1 cellular context compared by ENCODE assay signal in the genomic region with DNA sequence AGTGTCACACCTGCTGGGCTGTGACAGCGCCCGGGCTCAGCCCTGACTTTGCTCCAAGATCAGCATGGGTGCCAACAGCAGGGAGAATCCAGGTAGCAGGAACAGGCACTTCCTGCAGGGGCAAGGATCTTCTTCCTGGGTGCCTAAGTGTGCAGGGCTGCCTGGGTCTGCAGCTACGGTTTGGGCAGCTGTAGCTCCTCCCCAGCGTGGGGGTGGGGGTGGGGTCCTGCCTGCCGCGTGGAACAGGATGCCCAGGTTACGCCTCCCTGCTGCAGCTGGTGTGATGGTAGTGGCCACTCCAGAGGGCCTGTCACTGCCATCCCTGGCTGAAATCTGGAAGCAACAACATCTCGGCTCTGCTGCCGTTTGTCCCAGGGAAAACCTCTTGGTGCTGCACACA.
TF ChIP-seq lines count a peak whose summit lies in the region.

No MANE protein-coding gene starts in this region.

TF ChIP-seq in WTC11, 78 proteins besides CTCF, POLR2A, EP300 and RAD21 (continued from another document):
- TF ChIP-seq, protein P1, sequence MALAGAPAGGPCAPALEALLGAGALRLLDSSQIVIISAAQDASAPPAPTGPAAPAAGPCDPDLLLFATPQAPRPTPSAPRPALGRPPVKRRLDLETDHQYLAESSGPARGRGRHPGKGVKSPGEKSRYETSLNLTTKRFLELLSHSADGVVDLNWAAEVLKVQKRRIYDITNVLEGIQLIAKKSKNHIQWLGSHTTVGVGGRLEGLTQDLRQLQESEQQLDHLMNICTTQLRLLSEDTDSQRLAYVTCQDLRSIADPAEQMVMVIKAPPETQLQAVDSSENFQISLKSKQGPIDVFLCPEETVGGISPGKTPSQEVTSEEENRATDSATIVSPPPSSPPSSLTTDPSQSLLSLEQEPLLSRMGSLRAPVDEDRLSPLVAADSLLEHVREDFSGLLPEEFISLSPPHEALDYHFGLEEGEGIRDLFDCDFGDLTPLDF (CRISPR knock-in tag; IDR thresholded peaks at IDR 0.05) = no peak
- TF ChIP-seq EMX1 (CRISPR knock-in tag; IDR thresholded peaks at IDR 0.05) (no peak), FOXK1 (CRISPR knock-in tag; IDR thresholded peaks at IDR 0.05) (no peak), ZNF219 (CRISPR knock-in tag; IDR thresholded peaks at IDR 0.05; ENCODE audit: borderline replicate concordance) (no peak), SOX15 (CRISPR knock-in tag; IDR thresholded peaks at IDR 0.05) (no peak), ZNF317 (CRISPR knock-in tag; IDR thresholded peaks at IDR 0.05; ENCODE audit: borderline replicate concordance, low read depth) (no peak), MXD4 (CRISPR knock-in tag; IDR thresholded peaks at IDR 0.05; ENCODE audit: borderline replicate concordance) (no peak), ZNF138 (CRISPR knock-in tag; conservative IDR thresholded peaks at IDR 0.05) (no peak)
- TF ChIP-seq, protein P2, sequence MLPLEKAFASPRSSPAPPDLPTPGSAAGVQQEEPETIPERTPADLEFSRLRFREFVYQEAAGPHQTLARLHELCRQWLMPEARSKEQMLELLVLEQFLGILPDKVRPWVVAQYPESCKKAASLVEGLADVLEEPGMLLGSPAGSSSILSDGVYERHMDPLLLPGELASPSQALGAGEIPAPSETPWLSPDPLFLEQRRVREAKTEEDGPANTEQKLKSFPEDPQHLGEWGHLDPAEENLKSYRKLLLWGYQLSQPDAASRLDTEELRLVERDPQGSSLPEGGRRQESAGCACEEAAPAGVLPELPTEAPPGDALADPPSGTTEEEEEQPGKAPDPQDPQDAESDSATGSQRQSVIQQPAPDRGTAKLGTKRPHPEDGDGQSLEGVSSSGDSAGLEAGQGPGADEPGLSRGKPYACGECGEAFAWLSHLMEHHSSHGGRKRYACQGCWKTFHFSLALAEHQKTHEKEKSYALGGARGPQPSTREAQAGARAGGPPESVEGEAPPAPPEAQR (CRISPR knock-in tag; IDR thresholded peaks at IDR 0.05) = no peak
- TF ChIP-seq, protein P3, sequence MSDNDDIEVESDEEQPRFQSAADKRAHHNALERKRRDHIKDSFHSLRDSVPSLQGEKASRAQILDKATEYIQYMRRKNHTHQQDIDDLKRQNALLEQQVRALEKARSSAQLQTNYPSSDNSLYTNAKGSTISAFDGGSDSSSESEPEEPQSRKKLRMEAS (CRISPR knock-in tag; IDR thresholded peaks at IDR 0.05) = no peak
